In the genomic region with DNA sequence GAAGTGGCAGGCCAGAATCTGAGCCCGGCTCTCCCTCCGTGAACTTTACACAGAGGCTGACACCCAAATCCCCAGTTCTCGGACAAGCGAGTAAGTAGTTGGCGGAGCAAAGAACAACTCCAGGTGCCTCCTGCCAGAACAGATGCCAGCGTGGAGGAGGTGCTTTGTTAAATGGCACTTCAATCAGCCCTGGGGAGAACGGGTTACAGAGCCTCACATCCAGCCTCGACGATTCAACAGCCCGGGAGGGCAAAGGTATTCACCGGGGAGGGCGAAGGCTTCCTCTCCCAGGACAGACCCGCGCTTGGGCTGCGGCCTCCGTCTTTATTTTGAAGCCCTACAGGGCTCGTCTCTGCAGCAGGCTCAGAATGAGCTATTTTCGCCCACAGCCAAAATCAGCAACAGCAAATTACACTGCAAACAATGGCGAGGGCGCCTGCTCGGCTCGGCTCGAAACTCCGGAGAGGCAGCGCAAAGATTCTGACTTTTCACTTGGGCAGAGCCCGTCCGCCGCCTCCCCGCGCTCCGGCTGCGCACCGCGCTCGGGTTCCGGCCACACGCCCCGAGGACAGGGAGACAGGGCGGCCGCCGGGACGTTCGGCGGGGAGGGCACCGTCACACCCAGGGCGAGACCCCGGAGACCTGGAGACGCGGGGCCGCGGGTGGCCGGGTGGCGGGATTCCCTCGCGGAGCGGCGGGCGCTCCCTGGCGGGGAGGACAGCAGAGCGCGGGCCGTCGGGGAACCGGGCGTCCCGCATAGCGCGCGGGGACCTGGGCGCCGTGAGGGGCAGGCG, we compare ENCODE assay signal across 8 cellular contexts. TPM values are rescaled to one million over a fixed set of nuclear protein-coding genes. Genes with fewer than 3 reads are reported as not detected.
DNase-seq lines count a peak whose midpoint lies in the region; ATAC-seq and TF ChIP-seq lines count a peak whose summit lies in the region.

No MANE protein-coding gene starts in this region.

- H3K4me3 ChIP-seq in H7 (ENCODE audit: insufficient read depth, low read depth, low read length) (peak overlapping the region; percentile 61), foreskin fibroblast (ENCODE audit: low read depth in 1 of 2, low read length in 2 of 2) (peak overlapping the region; percentile 24 to 52), aorta (ENCODE audit: low read length in 2 of 2) (peak overlapping the region; percentile 71 to 74)

- peaks cover 21% of the 10 kb centered on the region for H3K27me3 ChIP-seq in H7 (ENCODE audit: control insufficient read depth, insufficient read depth, low read length)
- no peaks in the 10 kb centered on the region for H3K27me3 ChIP-seq in aorta (ENCODE audit: control insufficient read depth in 1 of 2, insufficient read depth in 2 of 2, low read length in 1 of 2)

- no peak overlapping the region for H3K27ac ChIP-seq in aorta (ENCODE audit: low read depth in 1 of 2, low read length in 2 of 2)

- H3K4me1 Mint-ChIP-seq in activated T-helper 1 cell treated with anti-CD3 and anti-CD28 coated beads, Interleukin-12 subunit alpha, Interleukin-12 subunit beta, Interleukin-2, Interleukin-4 antibody, amounts not matched to agents 30 ng/mL and 10 ng/mL and 1 ng/mL, durations not matched to agents 14 hours and 24 hours and 36 hours (ENCODE audit: low read depth), result peaks cover 11% of the 10 kb centered on the region
- peaks cover 54% of the 10 kb centered on the region for H3K4me1 Mint-ChIP-seq in nephron

- H3K36me3 ChIP-seq in H7 (replicated peaks; ENCODE audit: control insufficient read depth, insufficient read depth, low read length) (no peaks in the 10 kb centered on the region), aorta (ENCODE audit: control insufficient read depth in 1 of 2, insufficient read depth in 2 of 2, low read length in 1 of 2) (no peaks in the 10 kb centered on the region)

- no peaks in the 10 kb centered on the region for H3K9me3 ChIP-seq in aorta (ENCODE audit: control insufficient read depth, low read length)

- H3K4me3 Mint-ChIP-seq in activated T-helper 1 cell treated with anti-CD3 and anti-CD28 coated beads, Interleukin-12 subunit alpha, Interleukin-12 subunit beta, Interleukin-2, Interleukin-4 antibody, amounts not matched to agents 30 ng/mL and 10 ng/mL and 1 ng/mL, durations not matched to agents 14 hours and 24 hours and 36 hours, result peak overlapping the region; percentile 80
- H3K4me3 Mint-ChIP-seq in nephron, result peak overlapping the region; percentile 93 to 97 (median 95)

- 1% methylated on average over 65 to 72 of the region's 72 CpGs for WGBS in aorta, 2 donors

- TF ChIP-seq CTCF in GM12873 (IDR thresholded peaks at IDR 0.05; ENCODE audit: insufficient read depth, low read depth, low read length, missing control alignments) (peak; percentile 48), foreskin fibroblast (IDR thresholded peaks at IDR 0.05; ENCODE audit: low read depth, low read length) (no peak), nephron (IDR thresholded peaks at IDR 0.05; ENCODE audit: unreplicated experiment in 3 of 3) (peak; percentile 42 to 55 (median 46))

- DNase-seq in H7, result peak; percentile 79
- peak; percentile 11 for DNase-seq in NCI-H1105 (lab: John Stamatoyannopoulos, UW)
- peak; percentile 21 for DNase-seq in activated T-helper 1 cell treated with anti-CD3 and anti-CD28 coated beads, Interleukin-12 subunit alpha, Interleukin-12 subunit beta, Interleukin-2, Interleukin-4 antibody, amounts not matched to agents 30 ng/mL and 10 ng/mL and 1 ng/mL, durations not matched to agents 14 hours and 24 hours and 36 hours (ENCODE audit: low spot score)
- peak; percentile 36 to 71 for DNase-seq in foreskin fibroblast
- peak; percentile 70 to 88 for DNase-seq in aorta
- no peak for DNase-seq in SKM-1 treated with dmso at 0.1 percent for 144 hours (lab: John Stamatoyannopoulos, UW; ENCODE audit: unreplicated experiment)

- no peaks in the 10 kb centered on the region for H3K9me3 Mint-ChIP-seq in activated T-helper 1 cell treated with anti-CD3 and anti-CD28 coated beads, Interleukin-12 subunit alpha, Interleukin-12 subunit beta, Interleukin-2, Interleukin-4 antibody, amounts not matched to agents 30 ng/mL and 10 ng/mL and 1 ng/mL, durations not matched to agents 14 hours and 24 hours and 36 hours
- no peaks in the 10 kb centered on the region for H3K9me3 Mint-ChIP-seq in nephron

- peak; percentile 85 for ATAC-seq in aorta (ENCODE audit: low FRiP score)

- no peaks in the 10 kb centered on the region for H3K4me1 ChIP-seq in aorta (ENCODE audit: control insufficient read depth in 1 of 2, insufficient read depth in 2 of 2, low read length in 2 of 2)

- H3K27ac Mint-ChIP-seq in activated T-helper 1 cell treated with anti-CD3 and anti-CD28 coated beads, Interleukin-12 subunit alpha, Interleukin-12 subunit beta, Interleukin-2, Interleukin-4 antibody, amounts not matched to agents 30 ng/mL and 10 ng/mL and 1 ng/mL, durations not matched to agents 14 hours and 24 hours and 36 hours, result peak overlapping the region; percentile 18
- H3K27ac Mint-ChIP-seq in nephron, result peak overlapping the region; percentile 84 to 96 (median 84)

- no peaks in the 10 kb centered on the region for H3K36me3 Mint-ChIP-seq in activated T-helper 1 cell treated with anti-CD3 and anti-CD28 coated beads, Interleukin-12 subunit alpha, Interleukin-12 subunit beta, Interleukin-2, Interleukin-4 antibody, amounts not matched to agents 30 ng/mL and 10 ng/mL and 1 ng/mL, durations not matched to agents 14 hours and 24 hours and 36 hours (ENCODE audit: low read depth)
- no peaks in the 10 kb centered on the region for H3K36me3 Mint-ChIP-seq in nephron (ENCODE audit: low read depth)

- peaks cover 73% of the 10 kb centered on the region for H3K27me3 Mint-ChIP-seq in activated T-helper 1 cell treated with anti-CD3 and anti-CD28 coated beads, Interleukin-12 subunit alpha, Interleukin-12 subunit beta, Interleukin-2, Interleukin-4 antibody, amounts not matched to agents 30 ng/mL and 10 ng/mL and 1 ng/mL, durations not matched to agents 14 hours and 24 hours and 36 hours (ENCODE audit: insufficient read depth)
- no peaks in the 10 kb centered on the region for H3K27me3 Mint-ChIP-seq in nephron (ENCODE audit: low read depth)

- intact Hi-C loops in activated T-helper 1 cell treated with anti-CD3 and anti-CD28 coated beads, Interleukin-12 subunit alpha, Interleukin-12 subunit beta, Interleukin-2, Interleukin-4 antibody, amounts not matched to agents 30 ng/mL and 10 ng/mL and 1 ng/mL, durations not matched to agents 14 hours and 24 hours and 36 hours (cut with micrococcal nuclease), result loop anchor here (10.0 kb wide), 5 partner anchors 275 to 1725 kb away; a partner anchor contains a TSS
- intact Hi-C loops in aorta (cut with DNase I), result no loop called here

RNA-seq across cellular contexts. Expression of a gene that starts 0.8 kb away (rescaled TPM):
- total RNA-seq in H7 (2014; rRNA removed; shearing (Covaris generic)), result 0.62 and 1.3 TPM in 2 replicates
- 0.08 and 0.12 TPM in 2 replicates for total RNA-seq in activated T-helper 1 cell treated with anti-CD3 and anti-CD28 coated beads, Interleukin-12 subunit alpha, Interleukin-12 subunit beta, Interleukin-2, Interleukin-4 antibody, amounts not matched to agents 30 ng/mL and 10 ng/mL and 1 ng/mL, durations not matched to agents 14 hours and 24 hours and 36 hours
- 10 to 100 TPM; 15.5 to 16.8 TPM for total RNA-seq in aorta
- polyA plus RNA-seq in aorta, result 1 to 10 TPM in 1 of 2 donors, under 1 TPM in 1; 0.74 to 9.5 TPM
